17 cellular contexts compared by ENCODE assay signal in genomic region chr16:87351320-87351698, GRCh38. TPM values are rescaled to one million over a fixed set of nuclear protein-coding genes. Genes with fewer than 3 reads are reported as not detected.
A peak's percentile ranks its signal among the peaks of the same experiment; 100 is the strongest.
DNase-seq lines count a peak whose midpoint lies in the region; ATAC-seq and TF ChIP-seq lines count a peak whose summit lies in the region.
"Had no signal": no experiment of that assay in that cellular context is flagged by ENCODE, and none has a peak within 500 bp of the region (broad histone marks: within the 10 kb centered on the region; RNA-seq: fewer than 3 reads in every experiment).

No MANE protein-coding gene starts in this region.

- TF ChIP-seq CTCF in WTC11 (IDR thresholded peaks at IDR 0.05) (no peak), esophagus squamous epithelium (IDR thresholded peaks at IDR 0.05) (no peak)

- H3K27ac Mint-ChIP-seq in WTC11, result peak overlapping the region; percentile 53; the same call in 1 of the 2 replicates
- no peak overlapping the region for H3K27ac Mint-ChIP-seq in activated T-cell treated with anti-CD3 and anti-CD28 coated beads, Interleukin-2, amount 50 U/mL, for 72 hours
- H3K27ac Mint-ChIP-seq: B cell had no signal

- H3K9me3 ChIP-seq in GM23248 (ENCODE audit: low read depth) (no peaks in the 10 kb centered on the region), esophagus squamous epithelium (no peaks in the 10 kb centered on the region)
- H3K9me3 ChIP-seq: thyroid gland had no signal

- ATAC-seq in WTC11 (no peak), left ventricle myocardium superior (peak; percentile 19)
- ATAC-seq in activated T-cell treated with anti-CD3 and anti-CD28 coated beads, Interleukin-2, amount 50 U/mL, for 72 hours (replicated peaks in 1 of 2), result no peak

- in situ Hi-C loops in GM23248 (cut with MboI), result no loop called here

- H3F3A ChIP-seq in GM23248 (ENCODE audit: insufficient read depth), result peaks cover 16% of the 10 kb centered on the region

- no peaks in the 10 kb centered on the region for H3K9me2 ChIP-seq in GM23248 (ENCODE audit: insufficient read depth)

- no peaks in the 10 kb centered on the region for H4K20me1 ChIP-seq in GM23248 (ENCODE audit: insufficient read depth)

- H3K9me3 Mint-ChIP-seq in WTC11, result no peaks in the 10 kb centered on the region
- no peaks in the 10 kb centered on the region for H3K9me3 Mint-ChIP-seq in activated T-cell treated with anti-CD3 and anti-CD28 coated beads, Interleukin-2, amount 50 U/mL, for 72 hours

- H3K4me3 ChIP-seq in GM23248, result peak overlapping the region; percentile 53
- H3K4me3 ChIP-seq in esophagus squamous epithelium, result no peak overlapping the region
- H3K4me3 ChIP-seq: thyroid gland had no signal

- H3K36me3 ChIP-seq in GM23248 (ENCODE audit: low read depth) (no peaks in the 10 kb centered on the region), esophagus squamous epithelium (peaks cover 0 to 72% (median 5%) of the 10 kb centered on the region in 3 donors)

- no peaks in the 10 kb centered on the region; the same call in none of the 2 replicates for H3K36me3 Mint-ChIP-seq in WTC11
- H3K36me3 Mint-ChIP-seq in activated T-cell treated with anti-CD3 and anti-CD28 coated beads, Interleukin-2, amount 50 U/mL, for 72 hours (ENCODE audit: insufficient read depth in 2 of 2), result no peaks in the 10 kb centered on the region

- no peaks in the 10 kb centered on the region for H3K27me3 Mint-ChIP-seq in WTC11 (ENCODE audit: low read depth)
- no peaks in the 10 kb centered on the region for H3K27me3 Mint-ChIP-seq in activated T-cell treated with anti-CD3 and anti-CD28 coated beads, Interleukin-2, amount 50 U/mL, for 72 hours (ENCODE audit: low read depth)
- H3K27me3 Mint-ChIP-seq: B cell had no signal

- intact Hi-C loops in left ventricle myocardium superior (cut with micrococcal nuclease) (no loop called here), esophagus squamous epithelium (cut with DNase I) (no loop called here)

- H3K4me3 Mint-ChIP-seq in WTC11, result no peak overlapping the region
- H3K4me3 Mint-ChIP-seq in activated T-cell treated with anti-CD3 and anti-CD28 coated beads, Interleukin-2, amount 50 U/mL, for 72 hours, result no peak overlapping the region
- H3K4me3 Mint-ChIP-seq: B cell had no signal

- peaks cover 50% of the 10 kb centered on the region for H3K79me2 ChIP-seq in GM23248 (ENCODE audit: insufficient read depth)

- no peak for DNase-seq in GM23248
- no peak for DNase-seq in WTC11 (ENCODE audit: low spot score)
- DNase-seq in left ventricle myocardium superior, result no peak
- DNase-seq in substantia nigra (lab: John Stamatoyannopoulos, UW), result peak in 1 of 49 donors; percentile 44
- no peak for DNase-seq in esophagus squamous epithelium (lab: John Stamatoyannopoulos, UW)
- DNase-seq in stimulated activated CD4-positive, alpha-beta T cell treated with anti-CD3 and anti-CD28 coated beads, Interleukin-12 subunit alpha, Interleukin-12 subunit beta, amount 100 ng/mL, for 4 hours, result no peak
- no peak for DNase-seq in NCI-H128 (lab: John Stamatoyannopoulos, UW; ENCODE audit: unreplicated experiment)
- no peak for DNase-seq in activated T-cell treated with anti-CD3 and anti-CD28 coated beads, Interleukin-2, amount 50 U/mL, for 72 hours
- DNase-seq: activated CD4-positive, alpha-beta T cell treated with anti-CD3 and anti-CD28 coated beads, Interleukin-2, amount 50 U/mL, for 1 hour; activated naive CD4-positive, alpha-beta T cell; GF-D8; NCI-H1417 treated with DMSO at 0.1 percent for 48 hours; NCI-H748 treated with DMSO at 0.1 percent for 48 hours; small intestine; thyroid gland had no signal

- POLR2A ChIA-PET in WTC11 (lab: Charles Lee), result no interaction called here

- peak overlapping the region; percentile 55 for H3K9ac ChIP-seq in GM23248

- CTCF ChIA-PET in WTC11 (lab: Charles Lee), result no interaction called here

- H3K27ac ChIP-seq in GM23248 (peak overlapping the region; percentile 38), substantia nigra (ENCODE audit: low read depth, low read length, poor library complexity, severe bottlenecking) (peak overlapping the region; percentile 14), esophagus squamous epithelium (no peak overlapping the region)
- H3K27ac ChIP-seq: coronary artery, thyroid gland had no signal

- TF ChIP-seq POLR2A in esophagus squamous epithelium (IDR thresholded peaks at IDR 0.05), result no peak

- H3K4me1 Mint-ChIP-seq in WTC11, result no peaks in the 10 kb centered on the region
- no peaks in the 10 kb centered on the region for H3K4me1 Mint-ChIP-seq in activated T-cell treated with anti-CD3 and anti-CD28 coated beads, Interleukin-2, amount 50 U/mL, for 72 hours (ENCODE audit: low read depth)
- H3K4me1 Mint-ChIP-seq: B cell had no signal

- H2AFZ ChIP-seq in GM23248, result peak overlapping the region; percentile 51; the same call in 1 of the 2 replicates

- H3K4me1 ChIP-seq in GM23248 (ENCODE audit: insufficient read depth) (peaks cover 15% of the 10 kb centered on the region), esophagus squamous epithelium (peaks cover 0 to 21% (median 0%) of the 10 kb centered on the region in 3 donors)

- H3K27me3 ChIP-seq in GM23248 (replicated peaks; ENCODE audit: insufficient read depth) (no peaks in the 10 kb centered on the region), esophagus squamous epithelium (no peaks in the 10 kb centered on the region)
- H3K27me3 ChIP-seq: thyroid gland had no signal

- WGBS in GM23248 (ENCODE audit: low coverage in 1 of 2, low lambda C conversion rate in 2 of 2, missing lambda C conversion rate in 2 of 2), 2 experiments, result 36 to 42% methylated on average over 9 of the region's 9 CpGs
- 63 to 95% methylated on average over 4 to 7 of the region's 9 CpGs for WGBS in esophagus squamous epithelium, 2 donors

- peak overlapping the region; percentile 73 for H3K4me2 ChIP-seq in GM23248 (ENCODE audit: unreplicated experiment)

TF ChIP-seq in WTC11, 78 proteins besides CTCF, POLR2A, EP300 and RAD21 (continues in another document):
- TF ChIP-seq STAT6 (CRISPR knock-in tag; conservative IDR thresholded peaks at IDR 0.05; ENCODE audit: low read depth) (no peak), ATF2 (CRISPR knock-in tag; IDR thresholded peaks at IDR 0.05; ENCODE audit: borderline replicate concordance, low read depth) (no peak), E2F5 (CRISPR knock-in tag; IDR thresholded peaks at IDR 0.05) (no peak), CREM (CRISPR knock-in tag; IDR thresholded peaks at IDR 0.05) (no peak), ZNF219 (CRISPR knock-in tag; IDR thresholded peaks at IDR 0.05; ENCODE audit: borderline replicate concordance) (no peak)

RNA-seq across cellular contexts. Expression of gene FBXO31, which starts 32.3 kb away (rescaled TPM):
- total RNA-seq in GM23248 (2014; rRNA removed; shearing (Covaris generic)), result 31.0 and 46.8 TPM in 2 replicates
- polyA plus RNA-seq in GM23248 (2016; fragmentation: Nextera tagmentation; extraction: Ambion mirVana), result 17.5 and 19.3 TPM in 2 replicates
- total RNA-seq in WTC11 (2021) (20.8 to 24.2 TPM (median 22.6 TPM) in 3 replicates), left ventricle myocardium superior (71.7 TPM), esophagus squamous epithelium (10 to 100 TPM; 18.3 to 43.7 (median 21.2) TPM)
- total RNA-seq in activated T-cell treated with anti-CD3 and anti-CD28 coated beads, Interleukin-2, amount 50 U/mL, for 72 hours, result 10 to 100 TPM; 33.7 to 36.8 TPM

RNA-seq across cellular contexts. Expression of gene C16orf95, which starts 34.1 kb away (rescaled TPM):
- total RNA-seq in GM23248 (2014; rRNA removed; shearing (Covaris generic)), result 0.89 and 5.1 TPM in 2 replicates
- polyA plus RNA-seq in GM23248 (2016; fragmentation: Nextera tagmentation; extraction: Ambion mirVana), result 6.3 and 9.2 TPM in 2 replicates
- total RNA-seq in WTC11 (2021), result 5.7 to 7.5 TPM (median 7.1 TPM) in 3 replicates
- total RNA-seq in left ventricle myocardium superior, result 2.6 TPM
- under 1 TPM; 0.38 to 0.95 (median 0.85) TPM for total RNA-seq in esophagus squamous epithelium
- 10 to 100 TPM; 15.1 to 17.8 TPM for total RNA-seq in activated T-cell treated with anti-CD3 and anti-CD28 coated beads, Interleukin-2, amount 50 U/mL, for 72 hours

RNA-seq across cellular contexts. Expression of gene MAP1LC3B, which starts 40.8 kb away (rescaled TPM):
- total RNA-seq in GM23248 (2014; rRNA removed; shearing (Covaris generic)), result 43.3 and 43.9 TPM in 2 replicates
- polyA plus RNA-seq in GM23248 (2016; fragmentation: Nextera tagmentation; extraction: Ambion mirVana), result 224 and 226 TPM in 2 replicates
- 40.1 to 46.9 TPM (median 43.2 TPM) in 3 replicates for total RNA-seq in WTC11 (2021)
- total RNA-seq in left ventricle myocardium superior, result 134 TPM
- 10 to 100 TPM; 14.2 to 38.0 (median 24.4) TPM for total RNA-seq in esophagus squamous epithelium
- total RNA-seq in activated T-cell treated with anti-CD3 and anti-CD28 coated beads, Interleukin-2, amount 50 U/mL, for 72 hours, result 100 to 1,000 TPM; 116 to 146 TPM

Comparison
In these comparisons a context has a peak if more than half of its experiments do, and no peak if none do; other contexts are left out.
1. H3K27ac ChIP-seq: peak in GM23248 (single experiment) and substantia nigra (single experiment); none in esophagus squamous epithelium (0 of 4).